Comparison of ENCODE assay signal across 9 cellular contexts in genomic region chr10:84097787-84098353, GRCh38. TPM values are rescaled to one million over a fixed set of nuclear protein-coding genes. Genes with fewer than 3 reads are reported as not detected.
DNase-seq lines count a peak whose midpoint lies in the region; ATAC-seq lines count a peak whose summit lies in the region.
"Had no signal": no experiment of that assay in that cellular context is flagged by ENCODE, and none has a peak within 500 bp of the region (broad histone marks: within the 10 kb centered on the region; RNA-seq: fewer than 3 reads in every experiment).

No MANE protein-coding gene starts in this region.

- H3K4me3 ChIP-seq in Jurkat, Clone E6-1 (ENCODE audit: low read length), result no peak overlapping the region
- H3K4me3 ChIP-seq: gastrocnemius medialis had no signal

- ATAC-seq in GM19023 (IDR thresholded peaks at IDR 0.05; ENCODE audit: unreplicated experiment), result no peak
- ATAC-seq: gastrocnemius medialis had no signal

- DNase-seq in DMS53 (lab: John Stamatoyannopoulos, UW), result peak; percentile 66
- DNase-seq in Jurkat, Clone E6-1 (ENCODE audit: low read depth, low spot score), result peak; percentile 3
- DNase-seq in amniotic stem cell (lab: John Stamatoyannopoulos, UW), result peak; percentile 10
- DNase-seq in lung microvascular endothelial cell (ENCODE audit: low read depth in 2 of 2), result peak; percentile 32 to 48
- DNase-seq in activated effector memory CD4-positive, alpha-beta T cell treated with anti-CD3 and anti-CD28 coated beads, Interleukin-2, amount 50 U/mL, for 16 hours, result no peak
- no peak for DNase-seq in OCI-M2 (lab: John Stamatoyannopoulos, UW; ENCODE audit: unreplicated experiment)
- DNase-seq in stimulated activated CD4-positive, alpha-beta T cell treated with anti-CD3 and anti-CD28 coated beads, Interleukin-4, amount 100 ng/mL, for 1 hour, result no peak
- DNase-seq: gastrocnemius medialis had no signal

RNA-seq across cellular contexts. Expression of gene GHITM, which starts 41.4 kb away (rescaled TPM):
- polyA plus RNA-seq in Jurkat, Clone E6-1 (2012; ENCODE audit: insufficient read depth, insufficient read length), result 139 TPM
- total RNA-seq in lung microvascular endothelial cell, result 154 and 173 TPM in 2 replicates

Comparison
In these comparisons a context has a peak if more than half of its experiments do, and no peak if none do; other contexts are left out.
1. DNase-seq: peak in DMS53 (single experiment), Jurkat, Clone E6-1 (single experiment), amniotic stem cell (single experiment) and lung microvascular endothelial cell (2 of 2); none in activated effector memory CD4-positive, alpha-beta T cell treated with anti-CD3 and anti-CD28 coated beads, Interleukin-2, amount 50 U/mL, for 16 hours (single experiment), OCI-M2 (single experiment) and stimulated activated CD4-positive, alpha-beta T cell treated with anti-CD3 and anti-CD28 coated beads, Interleukin-4, amount 100 ng/mL, for 1 hour (single experiment).